Comparison of ENCODE assay signal across 1 cellular context in genomic region chr12:49282302-49282701, GRCh38.
TF ChIP-seq lines count a peak whose summit lies in the region.

No MANE protein-coding gene starts in this region.

TF ChIP-seq in HepG2, 621 proteins besides CTCF, POLR2A, EP300 and RAD21:
- TF ChIP-seq NRL (CRISPR knock-in tag; IDR thresholded peaks at IDR 0.05; ENCODE audit: borderline replicate concordance) (no peak), ZBTB3 (CRISPR knock-in tag; IDR thresholded peaks at IDR 0.05; ENCODE audit: borderline replicate concordance, low read depth) (no peak), MIER3 (CRISPR knock-in tag; IDR thresholded peaks at IDR 0.05; ENCODE audit: borderline replicate concordance) (no peak), ZSCAN30 (CRISPR knock-in tag; IDR thresholded peaks at IDR 0.05) (no peak), HNRNPK (IDR thresholded peaks at IDR 0.05; ENCODE audit: low read depth, low read length, poor library complexity, severe bottlenecking) (peak; percentile 33), HCFC1 (IDR thresholded peaks at IDR 0.05; ENCODE audit: low read depth, low read length) (no peak)
